1 cellular context compared by ENCODE assay signal in the genomic region with DNA sequence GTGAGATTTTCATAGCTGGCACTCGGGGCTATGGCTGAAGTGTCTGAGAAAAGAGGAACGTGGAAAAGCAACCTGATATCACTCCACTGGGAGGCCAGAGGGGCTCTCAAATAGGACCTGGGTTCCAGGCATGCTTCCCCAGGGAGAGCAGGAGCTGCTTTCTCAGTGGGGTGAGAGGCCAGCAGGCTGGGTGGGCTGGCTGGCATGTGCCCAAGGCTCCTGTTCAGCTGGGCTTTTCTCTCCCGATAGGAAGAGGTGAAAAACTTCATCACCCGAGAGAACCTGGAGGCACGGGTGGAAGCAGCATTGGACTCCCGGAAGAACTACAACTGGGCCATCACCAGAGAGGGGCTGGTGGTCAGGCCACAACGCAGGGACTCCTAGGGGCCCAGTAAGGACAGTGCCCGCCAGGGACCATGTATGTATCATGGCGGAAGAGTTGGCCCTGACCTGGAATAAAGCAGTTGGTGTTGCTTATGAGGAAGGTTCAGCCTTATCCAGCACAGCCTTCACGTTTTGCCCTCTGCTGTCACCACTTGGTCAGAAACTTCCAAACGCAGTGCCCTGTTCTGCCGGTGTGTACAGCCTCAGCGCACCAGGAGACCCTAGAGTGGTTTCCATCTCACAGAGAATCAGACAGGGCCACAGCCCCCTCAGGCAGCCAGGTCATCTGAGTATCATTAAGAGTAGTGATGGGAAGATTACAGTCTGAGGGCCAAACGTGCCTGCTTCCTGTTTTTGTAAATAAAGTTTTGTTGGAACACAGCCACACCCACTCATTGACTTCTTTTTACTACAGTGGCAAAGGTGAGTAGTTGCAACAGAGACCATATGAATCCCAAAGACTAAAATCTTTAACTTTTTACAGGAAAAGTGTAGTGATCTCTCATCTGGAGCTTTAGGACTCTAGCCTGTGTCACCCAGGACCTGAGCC.
TF ChIP-seq lines count a peak whose summit lies in the region.

No MANE protein-coding gene starts in this region.

TF ChIP-seq in HepG2, 621 proteins besides CTCF, POLR2A, EP300 and RAD21 (continues in another document):
- TF ChIP-seq ZNF160 (CRISPR knock-in tag; IDR thresholded peaks at IDR 0.05) = no peak
- peak; percentile 54 for TF ChIP-seq THAP11 (CRISPR knock-in tag; IDR thresholded peaks at IDR 0.05)
- TF ChIP-seq ZNF768 (CRISPR knock-in tag; IDR thresholded peaks at IDR 0.05) = 0 out of 2 replicates have a peak, but pooled peaks have one; percentile 26
- TF ChIP-seq PPARG (CRISPR knock-in tag; conservative IDR thresholded peaks at IDR 0.05) = 0 out of 2 replicates have a peak, but pooled peaks have one; percentile 27
- peak; percentile 39 for TF ChIP-seq SRSF1 (optimal IDR thresholded peaks at IDR 0.05; ENCODE audit: low read depth, low read length)
- TF ChIP-seq ELF1 (CRISPR knock-in tag; IDR thresholded peaks at IDR 0.05) = 0 out of 2 replicates have a peak, but pooled peaks have one; percentile 41
- peak; percentile 19 for TF ChIP-seq RBM22 (optimal IDR thresholded peaks at IDR 0.05; ENCODE audit: low read length)
- peak; percentile 41; the same call in 1 of the 2 replicates for TF ChIP-seq NRL (CRISPR knock-in tag; IDR thresholded peaks at IDR 0.05; ENCODE audit: borderline replicate concordance)
- no peak for TF ChIP-seq ZNF256 (CRISPR knock-in tag; conservative IDR thresholded peaks at IDR 0.05)
- TF ChIP-seq ZNF143 (CRISPR knock-in tag; IDR thresholded peaks at IDR 0.05) = no peak
- no peak for TF ChIP-seq ATAD3A (CRISPR knock-in tag; IDR thresholded peaks at IDR 0.05)
- TF ChIP-seq, protein P1, sequence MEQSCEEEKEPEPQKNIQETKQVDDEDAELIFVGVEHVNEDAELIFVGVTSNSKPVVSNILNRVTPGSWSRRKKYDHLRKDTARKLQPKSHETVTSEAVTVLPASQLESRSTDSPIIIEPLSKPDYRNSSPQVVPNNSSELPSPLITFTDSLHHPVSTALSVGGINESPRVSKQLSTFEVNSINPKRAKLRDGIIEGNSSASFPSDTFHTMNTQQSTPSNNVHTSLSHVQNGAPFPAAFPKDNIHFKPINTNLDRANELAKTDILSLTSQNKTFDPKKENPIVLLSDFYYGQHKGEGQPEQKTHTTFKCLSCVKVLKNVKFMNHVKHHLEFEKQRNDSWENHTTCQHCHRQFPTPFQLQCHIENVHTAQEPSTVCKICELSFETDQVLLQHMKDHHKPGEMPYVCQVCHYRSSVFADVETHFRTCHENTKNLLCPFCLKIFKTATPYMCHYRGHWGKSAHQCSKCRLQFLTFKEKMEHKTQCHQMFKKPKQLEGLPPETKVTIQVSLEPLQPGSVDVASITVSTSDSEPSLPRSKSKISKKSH (CRISPR knock-in tag; IDR thresholded peaks at IDR 0.05; ENCODE audit: borderline replicate concordance) = peak; percentile 61; the same call in 1 of the 2 replicates
- 0 out of 2 replicates have a peak, but pooled peaks have one; percentile 5 for TF ChIP-seq TIGD3 (CRISPR knock-in tag; IDR thresholded peaks at IDR 0.05; ENCODE audit: borderline replicate concordance)
- TF ChIP-seq ZNF318 (CRISPR knock-in tag; IDR thresholded peaks at IDR 0.05) = peak; percentile 74; the same call in 1 of the 2 replicates
- TF ChIP-seq, protein P2, sequence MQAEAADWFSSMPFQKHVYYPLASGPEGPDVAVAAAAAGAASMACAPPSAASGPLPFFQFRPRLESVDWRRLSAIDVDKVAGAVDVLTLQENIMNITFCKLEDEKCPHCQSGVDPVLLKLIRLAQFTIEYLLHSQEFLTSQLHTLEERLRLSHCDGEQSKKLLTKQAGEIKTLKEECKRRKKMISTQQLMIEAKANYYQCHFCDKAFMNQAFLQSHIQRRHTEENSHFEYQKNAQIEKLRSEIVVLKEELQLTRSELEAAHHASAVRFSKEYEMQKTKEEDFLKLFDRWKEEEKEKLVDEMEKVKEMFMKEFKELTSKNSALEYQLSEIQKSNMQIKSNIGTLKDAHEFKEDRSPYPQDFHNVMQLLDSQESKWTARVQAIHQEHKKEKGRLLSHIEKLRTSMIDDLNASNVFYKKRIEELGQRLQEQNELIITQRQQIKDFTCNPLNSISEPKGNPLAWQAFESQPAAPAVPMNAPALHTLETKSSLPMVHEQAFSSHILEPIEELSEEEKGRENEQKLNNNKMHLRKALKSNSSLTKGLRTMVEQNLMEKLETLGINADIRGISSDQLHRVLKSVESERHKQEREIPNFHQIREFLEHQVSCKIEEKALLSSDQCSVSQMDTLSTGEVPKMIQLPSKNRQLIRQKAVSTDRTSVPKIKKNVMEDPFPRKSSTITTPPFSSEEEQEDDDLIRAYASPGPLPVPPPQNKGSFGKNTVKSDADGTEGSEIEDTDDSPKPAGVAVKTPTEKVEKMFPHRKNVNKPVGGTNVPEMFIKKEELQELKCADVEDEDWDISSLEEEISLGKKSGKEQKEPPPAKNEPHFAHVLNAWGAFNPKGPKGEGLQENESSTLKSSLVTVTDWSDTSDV (CRISPR knock-in tag; IDR thresholded peaks at IDR 0.05) = 0 out of 2 replicates have a peak, but pooled peaks have one; percentile 50
- TF ChIP-seq AGO2 (optimal IDR thresholded peaks at IDR 0.05; ENCODE audit: low read depth, low read length) = peak; percentile 55
- TF ChIP-seq, protein P3, sequence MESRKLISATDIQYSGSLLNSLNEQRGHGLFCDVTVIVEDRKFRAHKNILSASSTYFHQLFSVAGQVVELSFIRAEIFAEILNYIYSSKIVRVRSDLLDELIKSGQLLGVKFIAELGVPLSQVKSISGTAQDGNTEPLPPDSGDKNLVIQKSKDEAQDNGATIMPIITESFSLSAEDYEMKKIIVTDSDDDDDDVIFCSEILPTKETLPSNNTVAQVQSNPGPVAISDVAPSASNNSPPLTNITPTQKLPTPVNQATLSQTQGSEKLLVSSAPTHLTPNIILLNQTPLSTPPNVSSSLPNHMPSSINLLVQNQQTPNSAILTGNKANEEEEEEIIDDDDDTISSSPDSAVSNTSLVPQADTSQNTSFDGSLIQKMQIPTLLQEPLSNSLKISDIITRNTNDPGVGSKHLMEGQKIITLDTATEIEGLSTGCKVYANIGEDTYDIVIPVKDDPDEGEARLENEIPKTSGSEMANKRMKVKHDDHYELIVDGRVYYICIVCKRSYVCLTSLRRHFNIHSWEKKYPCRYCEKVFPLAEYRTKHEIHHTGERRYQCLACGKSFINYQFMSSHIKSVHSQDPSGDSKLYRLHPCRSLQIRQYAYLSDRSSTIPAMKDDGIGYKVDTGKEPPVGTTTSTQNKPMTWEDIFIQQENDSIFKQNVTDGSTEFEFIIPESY (CRISPR knock-in tag; IDR thresholded peaks at IDR 0.05) = peak; percentile 48; the same call in 1 of the 2 replicates
- 0 out of 2 replicates have a peak, but pooled peaks have one; percentile 26 for TF ChIP-seq ARNTL (CRISPR knock-in tag; IDR thresholded peaks at IDR 0.05)
- TF ChIP-seq ZNF792 (CRISPR knock-in tag; IDR thresholded peaks at IDR 0.05) = 0 out of 2 replicates have a peak, but pooled peaks have one; percentile 24
- peak; percentile 56; the same call in 1 of the 2 replicates for TF ChIP-seq ZBTB38 (CRISPR knock-in tag; IDR thresholded peaks at IDR 0.05)
- peak; percentile 34; the same call in 1 of the 2 replicates for TF ChIP-seq ETV5 (CRISPR knock-in tag; IDR thresholded peaks at IDR 0.05; ENCODE audit: borderline replicate concordance)
- no peak for TF ChIP-seq ZNF616 (CRISPR knock-in tag; IDR thresholded peaks at IDR 0.05; ENCODE audit: low read depth)
- TF ChIP-seq, protein P4, sequence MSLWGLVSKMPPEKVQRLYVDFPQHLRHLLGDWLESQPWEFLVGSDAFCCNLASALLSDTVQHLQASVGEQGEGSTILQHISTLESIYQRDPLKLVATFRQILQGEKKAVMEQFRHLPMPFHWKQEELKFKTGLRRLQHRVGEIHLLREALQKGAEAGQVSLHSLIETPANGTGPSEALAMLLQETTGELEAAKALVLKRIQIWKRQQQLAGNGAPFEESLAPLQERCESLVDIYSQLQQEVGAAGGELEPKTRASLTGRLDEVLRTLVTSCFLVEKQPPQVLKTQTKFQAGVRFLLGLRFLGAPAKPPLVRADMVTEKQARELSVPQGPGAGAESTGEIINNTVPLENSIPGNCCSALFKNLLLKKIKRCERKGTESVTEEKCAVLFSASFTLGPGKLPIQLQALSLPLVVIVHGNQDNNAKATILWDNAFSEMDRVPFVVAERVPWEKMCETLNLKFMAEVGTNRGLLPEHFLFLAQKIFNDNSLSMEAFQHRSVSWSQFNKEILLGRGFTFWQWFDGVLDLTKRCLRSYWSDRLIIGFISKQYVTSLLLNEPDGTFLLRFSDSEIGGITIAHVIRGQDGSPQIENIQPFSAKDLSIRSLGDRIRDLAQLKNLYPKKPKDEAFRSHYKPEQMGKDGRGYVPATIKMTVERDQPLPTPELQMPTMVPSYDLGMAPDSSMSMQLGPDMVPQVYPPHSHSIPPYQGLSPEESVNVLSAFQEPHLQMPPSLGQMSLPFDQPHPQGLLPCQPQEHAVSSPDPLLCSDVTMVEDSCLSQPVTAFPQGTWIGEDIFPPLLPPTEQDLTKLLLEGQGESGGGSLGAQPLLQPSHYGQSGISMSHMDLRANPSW (CRISPR knock-in tag; IDR thresholded peaks at IDR 0.05; ENCODE audit: borderline replicate concordance) = 0 out of 2 replicates have a peak, but pooled peaks have one; percentile 1
- no peak for TF ChIP-seq TOE1 (CRISPR knock-in tag; IDR thresholded peaks at IDR 0.05)
- 0 out of 2 replicates have a peak, but pooled peaks have one; percentile 21 for TF ChIP-seq MYC (CRISPR knock-in tag; IDR thresholded peaks at IDR 0.05; ENCODE audit: borderline replicate concordance)
